In the genomic region with DNA sequence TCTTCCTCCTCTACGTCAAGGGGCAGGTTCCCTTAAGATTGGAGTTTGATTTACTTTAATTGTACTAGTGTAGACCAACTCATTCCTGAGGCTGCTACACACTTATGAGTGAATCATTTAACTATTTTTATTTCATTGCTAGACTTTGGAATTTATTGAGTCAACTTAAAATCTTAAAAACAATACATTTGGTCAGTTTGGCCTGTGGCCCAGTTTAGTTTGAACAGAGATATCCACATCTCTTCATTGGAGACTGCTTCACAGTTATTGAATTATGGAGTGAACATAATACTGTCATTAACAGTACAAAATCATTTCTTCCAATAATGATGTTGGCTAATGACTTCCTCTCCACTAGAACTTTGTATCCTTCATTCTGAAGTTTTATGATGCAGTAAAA, we compare ENCODE assay signal across 15 cellular contexts. TPM values are rescaled to one million over a fixed set of nuclear protein-coding genes. Genes with fewer than 3 reads are reported as not detected.
DNase-seq lines count a peak whose midpoint lies in the region; ATAC-seq and TF ChIP-seq lines count a peak whose summit lies in the region.
"Had no signal": no experiment of that assay in that cellular context is flagged by ENCODE, and none has a peak within 500 bp of the region (broad histone marks: within the 10 kb centered on the region; RNA-seq: fewer than 3 reads in every experiment).

No MANE protein-coding gene starts in this region.

- H3K4me3 ChIP-seq in uterus: no peak overlapping the region

- H3K36me3 ChIP-seq in uterus: no peaks in the 10 kb centered on the region

- H3K4me1 Mint-ChIP-seq in brain: peaks cover 95% of the 10 kb centered on the region
- no peaks in the 10 kb centered on the region for H3K4me1 Mint-ChIP-seq in effector memory CD8-positive, alpha-beta T cell (ENCODE audit: low read depth in 2 of 2)
- H3K4me1 Mint-ChIP-seq: activated CD4-positive, alpha-beta T cell treated with anti-CD3 and anti-CD28 coated beads, Interleukin-2, amount 10 ng/mL, durations not matched to agents 24 days and 14 days; immature natural killer cell; T-cell had no signal

- no peak for ATAC-seq in effector memory CD8-positive, alpha-beta T cell (replicated peaks)
- ATAC-seq: T-cell had no signal

- no peak for TF ChIP-seq CTCF in brain (conservative IDR thresholded peaks at IDR 0.05)
- TF ChIP-seq CTCF in uterus (IDR thresholded peaks at IDR 0.05): no peak

- H3K27ac Mint-ChIP-seq in brain: peak overlapping the region in 3 of 5 experiments; percentile 85 to 99 (median 97)
- H3K27ac Mint-ChIP-seq in effector memory CD8-positive, alpha-beta T cell: no peak overlapping the region
- H3K27ac Mint-ChIP-seq: activated CD4-positive, alpha-beta T cell treated with anti-CD3 and anti-CD28 coated beads, Interleukin-2, amount 10 ng/mL, durations not matched to agents 24 days and 14 days; immature natural killer cell; T-cell had no signal

- no peaks in the 10 kb centered on the region for H3K36me3 Mint-ChIP-seq in brain
- no peaks in the 10 kb centered on the region for H3K36me3 Mint-ChIP-seq in effector memory CD8-positive, alpha-beta T cell (ENCODE audit: insufficient read depth)
- H3K36me3 Mint-ChIP-seq: immature natural killer cell, T-cell had no signal

- peaks cover 8% of the 10 kb centered on the region in 2 donors for H3K4me1 ChIP-seq in uterus

- peak; percentile 87 for DNase-seq in HT1080 (ENCODE audit: low read depth)
- DNase-seq in iris pigment epithelial cell (ENCODE audit: low read depth): peak; percentile 93
- DNase-seq in uterus: no peak
- no peak for DNase-seq in islet precursor cell
- no peak for DNase-seq in activated CD4-positive, alpha-beta T cell treated with anti-CD3 and anti-CD28 coated beads, Interleukin-2, amount 50 U/mL, for 48 hours
- no peak for DNase-seq in NCI-H69 (lab: John Stamatoyannopoulos, UW)
- no peak for DNase-seq in effector memory CD8-positive, alpha-beta T cell
- DNase-seq: activated CD4-positive, alpha-beta T cell treated with anti-CD3 and anti-CD28 coated beads, Interleukin-2, amount 10 ng/mL, durations not matched to agents 24 days and 14 days; activated naive CD4-positive, alpha-beta T cell; immature natural killer cell; NK-92 treated with Interleukin-12 subunit alpha and Interleukin-12 subunit beta, amount 100 ng/mL, for 24 hours; stimulated activated naive CD4-positive, alpha-beta T cell; T-cell had no signal

- H3K9me3 Mint-ChIP-seq in brain: no peaks in the 10 kb centered on the region
- H3K9me3 Mint-ChIP-seq in effector memory CD8-positive, alpha-beta T cell: no peaks in the 10 kb centered on the region
- H3K9me3 Mint-ChIP-seq: immature natural killer cell, neural crest cell, T-cell had no signal

- no peaks in the 10 kb centered on the region for H3K9me3 ChIP-seq in uterus

- peak overlapping the region; percentile 71 to 89 for H3K27ac ChIP-seq in uterus

- H3K27me3 Mint-ChIP-seq in brain: no peaks in the 10 kb centered on the region
- H3K27me3 Mint-ChIP-seq in effector memory CD8-positive, alpha-beta T cell: peaks cover 26 to 52% of the 10 kb centered on the region in 2 donors

- intact Hi-C loops in uterus (cut with DNase I; ENCODE audit: low total_unique reads): no loop called here

- H3K4me3 Mint-ChIP-seq in brain: no peak overlapping the region
- H3K4me3 Mint-ChIP-seq in effector memory CD8-positive, alpha-beta T cell: no peak overlapping the region
- H3K4me3 Mint-ChIP-seq: activated CD4-positive, alpha-beta T cell treated with anti-CD3 and anti-CD28 coated beads, Interleukin-2, amount 10 ng/mL, durations not matched to agents 24 days and 14 days; immature natural killer cell; neural crest cell; T-cell had no signal

- TF ChIP-seq POLR2A in uterus (IDR thresholded peaks at IDR 0.05): no peak

- no peaks in the 10 kb centered on the region for H3K27me3 ChIP-seq in uterus

RNA-seq across cellular contexts. Expression of a gene that starts 13.3 kb away (rescaled TPM):
- 702 and 730 TPM in 2 replicates for total RNA-seq in HT1080 (2014; rRNA removed; shearing (Covaris generic))
- 1,072 and 1,076 TPM in 2 replicates for polyA plus RNA-seq in HT1080 (2015; cell fraction: cytosol; rRNA removed)
- 645 and 756 TPM in 2 replicates for polyA plus RNA-seq in HT1080 (2015; cell fraction: nucleus; rRNA removed)
- polyA plus RNA-seq in brain (ENCODE audit: insufficient read depth, low read depth, low replicate concordance): 1,051 TPM
- 100 to 1,000 TPM; 456 to 724 (median 652) TPM for total RNA-seq in uterus

RNA-seq across cellular contexts. Expression of a gene that starts 34.5 kb away (rescaled TPM):
- total RNA-seq in HT1080 (2014; rRNA removed; shearing (Covaris generic)): 0.10 and 0.70 TPM in 2 replicates
- not detected in 2 replicates for polyA plus RNA-seq in HT1080 (2015; cell fraction: cytosol; rRNA removed)
- 0.19 TPM in 1 of 2 replicates, not detected in the other for polyA plus RNA-seq in HT1080 (2015; cell fraction: nucleus; rRNA removed)
- not detected for polyA plus RNA-seq in brain (ENCODE audit: insufficient read depth, low read depth, low replicate concordance)
- total RNA-seq in uterus: 1 to 10 TPM in 1 of 4 donors, not detected in 3; 1.0 TPM

Comparison
In these comparisons a context has a peak if more than half of its experiments do, and no peak if none do; other contexts are left out.
1. DNase-seq: peak in HT1080 (single experiment) and iris pigment epithelial cell (single experiment); none in uterus (0 of 2), islet precursor cell (single experiment), activated CD4-positive, alpha-beta T cell treated with anti-CD3 and anti-CD28 coated beads, Interleukin-2, amount 50 U/mL, for 48 hours (0 of 2), NCI-H69 (single experiment) and effector memory CD8-positive, alpha-beta T cell (0 of 3).
2. H3K27ac Mint-ChIP-seq: peak in brain (3 of 5); none in effector memory CD8-positive, alpha-beta T cell (0 of 2).